16 cellular contexts compared by ENCODE assay signal in the genomic region with DNA sequence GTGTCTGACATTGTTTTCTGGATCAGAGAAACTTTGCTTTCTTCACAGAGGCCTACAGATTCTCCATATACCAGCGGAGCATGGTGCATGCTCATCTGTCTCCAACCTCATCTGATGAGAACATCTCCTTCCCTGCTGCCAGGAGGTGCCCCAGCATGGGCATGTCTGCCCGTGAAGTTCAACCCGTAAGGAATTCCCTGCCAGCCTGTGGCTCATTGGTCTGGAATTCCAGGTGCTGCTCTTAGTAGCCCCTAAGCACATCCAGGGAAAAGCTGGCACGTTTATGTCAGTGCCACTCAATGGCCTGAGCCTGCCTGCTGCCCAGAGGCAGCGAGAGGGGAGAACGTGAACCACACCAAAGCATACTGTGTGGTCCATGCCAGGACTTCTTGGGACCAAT. TPM values are rescaled to one million over a fixed set of nuclear protein-coding genes. Genes with fewer than 3 reads are reported as not detected.
A peak's percentile ranks its signal among the peaks of the same experiment; 100 is the strongest.
DNase-seq lines count a peak whose midpoint lies in the region; ATAC-seq, FAIRE-seq and TF ChIP-seq lines count a peak whose summit lies in the region.
"Had no signal": no experiment of that assay in that cellular context is flagged by ENCODE, and none has a peak within 500 bp of the region (broad histone marks: within the 10 kb centered on the region; RNA-seq: fewer than 3 reads in every experiment).

No MANE protein-coding gene starts in this region.

- H3K9me2 ChIP-seq in SK-N-SH, result no peaks in the 10 kb centered on the region

- no peak for TF ChIP-seq CTCF in Calu3 (IDR thresholded peaks at IDR 0.05; ENCODE audit: unreplicated experiment)
- TF ChIP-seq CTCF in SK-N-SH (IDR thresholded peaks at IDR 0.05), result no peak

- TF ChIP-seq RAD21 in SK-N-SH (IDR thresholded peaks at IDR 0.05; ENCODE audit: low read length), result no peak

- 73% methylated on average over 6 of the region's 6 CpGs for WGBS in SK-N-SH (ENCODE audit: low lambda C conversion rate)

- no peak for ATAC-seq in naive thymus-derived CD4-positive, alpha-beta T cell
- ATAC-seq in GM21390 (IDR thresholded peaks at IDR 0.05; ENCODE audit: unreplicated experiment), result no peak
- ATAC-seq: left cardiac atrium had no signal

- no peak overlapping the region for H3K4me3 ChIP-seq in naive thymus-derived CD4-positive, alpha-beta T cell (ENCODE audit: low read length)
- no peak overlapping the region for H3K4me3 ChIP-seq in SK-N-SH (ENCODE audit: low read depth in 2 of 2, low read length in 1 of 2)
- H3K4me3 ChIP-seq: SK-N-MC, smooth muscle cell had no signal

- FAIRE-seq in HTR-8/SVneo (lab: Jason Lieb, UNC), result no peak

- H4K20me1 ChIP-seq in SK-N-SH (ENCODE audit: insufficient read depth), result no peaks in the 10 kb centered on the region

- BruUV-seq in Calu3 (replicated peaks; lab: Mats Ljungman, UMichigan), result no TSS peak

- peak overlapping the region; percentile 30 for H3K4me3 Mint-ChIP-seq in T-helper 1 cell treated with Interleukin-12 subunit alpha and Interleukin-12 subunit beta and Interleukin-4 antibody, amounts not matched to agents 30 μg/mL and 1 μg/mL, for 36 hours
- no peak overlapping the region for H3K4me3 Mint-ChIP-seq in Calu3 (ENCODE audit: low read depth, unreplicated experiment)
- peak overlapping the region; percentile 92 for H3K4me3 Mint-ChIP-seq in activated naive CD8-positive, alpha-beta T cell
- H3K4me3 Mint-ChIP-seq in naive thymus-derived CD4-positive, alpha-beta T cell, result peak overlapping the region; percentile 78 to 100 (median 98)

- peaks cover 33 to 34% of the 10 kb centered on the region in 2 donors for H3K4me1 ChIP-seq in naive thymus-derived CD4-positive, alpha-beta T cell (ENCODE audit: control insufficient read depth in 2 of 2, insufficient read depth in 2 of 2, low read length in 2 of 2)
- peaks cover 7 to 12% of the 10 kb centered on the region in 2 experiments; a peak in 3 of 4 replicates for H3K4me1 ChIP-seq in SK-N-SH (ENCODE audit: control insufficient read depth in 1 of 2, insufficient read depth in 2 of 2, low read depth in 1 of 2, low read length in 1 of 2)

- intact Hi-C loops in Calu3 (cut with micrococcal nuclease; ENCODE audit: unreplicated experiment), result loop anchor here (5.0 to 10.0 kb wide), 2 partner anchors 182 to 350 kb away; partner anchors contain the start of gene SLC16A14
- intact Hi-C loops in naive thymus-derived CD4-positive, alpha-beta T cell (cut with micrococcal nuclease), result loop anchor here (10.0 kb wide), 4 partner anchors 380 to 1290 kb away; partner anchors contain the start of genes FBXO36 (in 1 of the 2), PSMD1 (in 1 of the 2), PTMA (in 1 of the 2) and TRIP12 (in 1 of the 2)

- no peaks in the 10 kb centered on the region for H3K9me3 ChIP-seq in naive thymus-derived CD4-positive, alpha-beta T cell (ENCODE audit: control insufficient read depth in 2 of 3, low read length in 3 of 3)
- no peaks in the 10 kb centered on the region for H3K9me3 ChIP-seq in SK-N-SH

- H3K36me3 Mint-ChIP-seq in T-helper 1 cell treated with Interleukin-12 subunit alpha and Interleukin-12 subunit beta and Interleukin-4 antibody, amounts not matched to agents 30 μg/mL and 1 μg/mL, for 36 hours (ENCODE audit: low read depth), result peaks cover 35% of the 10 kb centered on the region
- peaks cover 46% of the 10 kb centered on the region for H3K36me3 Mint-ChIP-seq in Calu3 (ENCODE audit: insufficient read depth, unreplicated experiment)
- H3K36me3 Mint-ChIP-seq in activated naive CD8-positive, alpha-beta T cell, result no peaks in the 10 kb centered on the region
- H3K36me3 Mint-ChIP-seq in naive thymus-derived CD4-positive, alpha-beta T cell, result peaks cover 0 to 27% (median 12%) of the 10 kb centered on the region in 5 donors

- peaks cover 69% of the 10 kb centered on the region for H3K4me1 Mint-ChIP-seq in T-helper 1 cell treated with Interleukin-12 subunit alpha and Interleukin-12 subunit beta and Interleukin-4 antibody, amounts not matched to agents 30 μg/mL and 1 μg/mL, for 36 hours (ENCODE audit: low read depth)
- H3K4me1 Mint-ChIP-seq in Calu3 (ENCODE audit: low read depth, unreplicated experiment), result peaks cover 52% of the 10 kb centered on the region
- peaks cover 81% of the 10 kb centered on the region for H3K4me1 Mint-ChIP-seq in activated naive CD8-positive, alpha-beta T cell (ENCODE audit: low read depth)
- H3K4me1 Mint-ChIP-seq in naive thymus-derived CD4-positive, alpha-beta T cell, result peaks cover 41 to 90% (median 76%) of the 10 kb centered on the region in 7 donors

- no peaks in the 10 kb centered on the region for H3K9me3 Mint-ChIP-seq in T-helper 1 cell treated with Interleukin-12 subunit alpha and Interleukin-12 subunit beta and Interleukin-4 antibody, amounts not matched to agents 30 μg/mL and 1 μg/mL, for 36 hours
- H3K9me3 Mint-ChIP-seq in Calu3 (ENCODE audit: low read depth, unreplicated experiment), result no peaks in the 10 kb centered on the region
- H3K9me3 Mint-ChIP-seq in activated naive CD8-positive, alpha-beta T cell (ENCODE audit: low read depth), result no peaks in the 10 kb centered on the region
- H3K9me3 Mint-ChIP-seq in naive thymus-derived CD4-positive, alpha-beta T cell, result no peaks in the 10 kb centered on the region

- no peak for TF ChIP-seq EP300 in SK-N-SH (IDR thresholded peaks at IDR 0.05; ENCODE audit: borderline replicate concordance in 1 of 2, low read depth in 1 of 2, low read length in 1 of 2)

- peak overlapping the region; percentile 92 for H3K27ac Mint-ChIP-seq in T-helper 1 cell treated with Interleukin-12 subunit alpha and Interleukin-12 subunit beta and Interleukin-4 antibody, amounts not matched to agents 30 μg/mL and 1 μg/mL, for 36 hours
- H3K27ac Mint-ChIP-seq in Calu3 (ENCODE audit: unreplicated experiment), result peak overlapping the region; percentile 92
- peak overlapping the region; percentile 99 for H3K27ac Mint-ChIP-seq in activated naive CD8-positive, alpha-beta T cell
- H3K27ac Mint-ChIP-seq in naive thymus-derived CD4-positive, alpha-beta T cell, result peak overlapping the region; percentile 93 to 100 (median 99)

- H3K27me3 Mint-ChIP-seq in T-helper 1 cell treated with Interleukin-12 subunit alpha and Interleukin-12 subunit beta and Interleukin-4 antibody, amounts not matched to agents 30 μg/mL and 1 μg/mL, for 36 hours (ENCODE audit: low read depth), result no peaks in the 10 kb centered on the region
- H3K27me3 Mint-ChIP-seq in Calu3 (ENCODE audit: unreplicated experiment), result no peaks in the 10 kb centered on the region
- no peaks in the 10 kb centered on the region for H3K27me3 Mint-ChIP-seq in activated naive CD8-positive, alpha-beta T cell
- no peaks in the 10 kb centered on the region for H3K27me3 Mint-ChIP-seq in naive thymus-derived CD4-positive, alpha-beta T cell

- no peak overlapping the region for H2AFZ ChIP-seq in SK-N-SH (ENCODE audit: low read depth)

- DNase-seq in T-helper 1 cell (no peak), Calu3 (no peak), HTR-8/SVneo (ENCODE audit: insufficient read length, low spot score) (no peak), SK-N-SH (no peak)
- DNase-seq in naive thymus-derived CD4-positive, alpha-beta T cell, result no peak
- DNase-seq: central memory CD4-positive, alpha-beta T cell; EL; left cardiac atrium; NCI-H2081 treated with DMSO at 0.1 percent for 48 hours; NCI-H526 treated with DMSO at 0.1 percent for 48 hours had no signal

- no peaks in the 10 kb centered on the region for H3K36me3 ChIP-seq in naive thymus-derived CD4-positive, alpha-beta T cell (ENCODE audit: control insufficient read depth in 2 of 3, insufficient read depth in 3 of 3, low read length in 3 of 3)
- H3K36me3 ChIP-seq in SK-N-SH (replicated peaks in 1 of 2; ENCODE audit: control insufficient read depth in 1 of 2, insufficient read depth in 2 of 2, low read length in 1 of 2), result no peaks in the 10 kb centered on the region

- no peaks in the 10 kb centered on the region for H3K27me3 ChIP-seq in naive thymus-derived CD4-positive, alpha-beta T cell (ENCODE audit: control insufficient read depth in 2 of 2, insufficient read depth in 2 of 2, low read length in 2 of 2)
- no peaks in the 10 kb centered on the region for H3K27me3 ChIP-seq in SK-N-SH (ENCODE audit: insufficient read depth)

- H3K4me2 ChIP-seq in SK-N-SH, result no peak overlapping the region
- H3K4me2 ChIP-seq: smooth muscle cell had no signal

- peak overlapping the region; percentile 98 for H3K27ac ChIP-seq in naive thymus-derived CD4-positive, alpha-beta T cell (ENCODE audit: low read depth, low read length)
- no peak overlapping the region for H3K27ac ChIP-seq in SK-N-SH (ENCODE audit: low read depth in 2 of 2, low read length in 1 of 2)
- H3K27ac ChIP-seq: 22Rv1, SK-N-MC had no signal

- H3K9ac ChIP-seq in SK-N-SH, result no peak overlapping the region

- H3K79me2 ChIP-seq in SK-N-SH (ENCODE audit: insufficient read depth), result peaks cover 33% of the 10 kb centered on the region

- POLR2A ChIA-PET in naive thymus-derived CD4-positive, alpha-beta T cell (lab: Charles Lee), result interaction anchor here (0.7 to 4.3 kb wide), 6 partner anchors 10 to 195 kb away, joined by 3 to 16 read pairs (median 8); partner anchors contain the start of genes SP110 and SP140L
- POLR2A ChIA-PET in SK-N-SH (lab: Yijun Ruan, JAX), result no interaction called here

- H3F3A ChIP-seq in SK-N-SH (replicated peaks; ENCODE audit: insufficient read depth), result no peaks in the 10 kb centered on the region

- CTCF ChIA-PET in Calu3 (lab: Charles Lee), result no interaction called here
- CTCF ChIA-PET in naive thymus-derived CD4-positive, alpha-beta T cell (lab: Charles Lee), result no interaction called here
- CTCF ChIA-PET in SK-N-SH (lab: Yijun Ruan, JAX), result interaction anchor here (1.1 kb wide), 1 partner anchor 365 kb away, joined by 3 read pairs; no protein-coding TSS in a partner anchor

TF ChIP-seq in SK-N-SH, 30 proteins besides CTCF, POLR2A, EP300 and RAD21 (continues in another document):
- TF ChIP-seq, protein P1, sequence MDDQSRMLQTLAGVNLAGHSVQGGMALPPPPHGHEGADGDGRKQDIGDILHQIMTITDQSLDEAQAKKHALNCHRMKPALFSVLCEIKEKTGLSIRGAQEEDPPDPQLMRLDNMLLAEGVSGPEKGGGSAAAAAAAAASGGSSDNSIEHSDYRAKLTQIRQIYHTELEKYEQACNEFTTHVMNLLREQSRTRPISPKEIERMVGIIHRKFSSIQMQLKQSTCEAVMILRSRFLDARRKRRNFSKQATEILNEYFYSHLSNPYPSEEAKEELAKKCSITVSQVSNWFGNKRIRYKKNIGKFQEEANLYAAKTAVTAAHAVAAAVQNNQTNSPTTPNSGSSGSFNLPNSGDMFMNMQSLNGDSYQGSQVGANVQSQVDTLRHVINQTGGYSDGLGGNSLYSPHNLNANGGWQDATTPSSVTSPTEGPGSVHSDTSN (IDR thresholded peaks at IDR 0.05), result no peak

RNA-seq across cellular contexts. Expression of gene SP100, which starts 1.7 kb away (rescaled TPM):
- total RNA-seq in Calu3 (2022), result 110 and 173 TPM in 2 replicates
- 100 to 1,000 TPM; 203 to 391 (median 214) TPM for total RNA-seq in naive thymus-derived CD4-positive, alpha-beta T cell
- polyA plus RNA-seq in naive thymus-derived CD4-positive, alpha-beta T cell, result 100 to 1,000 TPM; 103 to 191 TPM
- 38.1 and 50.6 TPM in 2 replicates for polyA plus RNA-seq in SK-N-SH (2012; rRNA removed)
- 51.6 and 62.3 TPM in 2 replicates for polyA plus RNA-seq in SK-N-SH (2012; cell fraction: cytosol; rRNA removed)
- polyA plus RNA-seq in SK-N-SH (2012; cell fraction: nucleus; rRNA removed), result 23.2 and 49.5 TPM in 2 replicates
